ENCODE assay signal across 22 cellular contexts in the genomic region with DNA sequence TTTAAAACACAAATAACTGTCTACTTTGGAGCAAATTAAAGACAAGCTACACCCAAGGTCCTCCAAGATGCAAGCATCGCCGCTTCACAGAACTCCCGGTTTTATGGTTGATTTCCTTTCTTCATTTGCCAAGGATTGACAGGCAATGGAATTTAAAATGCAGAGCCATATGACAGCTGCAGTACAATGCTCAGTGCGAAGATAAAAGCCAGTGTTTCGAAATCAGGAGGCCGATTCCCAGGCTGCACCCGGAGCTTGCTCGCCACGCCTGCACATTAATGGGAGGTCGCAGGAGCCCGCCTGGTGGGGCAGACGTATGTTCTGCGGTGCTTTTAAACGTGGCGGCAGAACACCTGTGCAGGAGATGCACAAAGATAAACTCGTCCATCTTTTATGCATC.
DNase-seq lines count a peak whose midpoint lies in the region; ATAC-seq and TF ChIP-seq lines count a peak whose summit lies in the region.
"Had no signal": no experiment of that assay in that cellular context is flagged by ENCODE, and none has a peak within 500 bp of the region (broad histone marks: within the 10 kb centered on the region; RNA-seq: fewer than 3 reads in every experiment).

No MANE protein-coding gene starts in this region.

- H3K36me3 ChIP-seq in A673 (ENCODE audit: insufficient read depth, low read length, poor library complexity, severe bottlenecking) (no peaks in the 10 kb centered on the region), neural cell (ENCODE audit: insufficient read depth, low read length) (no peaks in the 10 kb centered on the region)
- H3K36me3 ChIP-seq: BLaER1, HAP-1, MG63 had no signal

- H3F3A ChIP-seq in neural cell (ENCODE audit: insufficient read depth, low read length, poor library complexity, severe bottlenecking), result no peaks in the 10 kb centered on the region

- TF ChIP-seq EP300 in neural cell (conservative IDR thresholded peaks at IDR 0.05; ENCODE audit: poor library complexity, severe bottlenecking), result peak; percentile 71

- POLR2A ChIA-PET in A673 (lab: Charles Lee; ENCODE audit: low non-redundant PET), result no interaction called here

- no peaks in the 10 kb centered on the region for H3K36me3 Mint-ChIP-seq in brain
- no peaks in the 10 kb centered on the region for H3K36me3 Mint-ChIP-seq in CD14-positive monocyte

- H3K27ac Mint-ChIP-seq in brain (peak overlapping the region; percentile 51 to 95 (median 91)), CD14-positive monocyte (peak overlapping the region in 1 of 7 donors; percentile 32)
- H3K27ac Mint-ChIP-seq: CD4-positive, alpha-beta T cell; HFFc6 had no signal

- peak overlapping the region; percentile 21 for H3K4me2 ChIP-seq in neural cell (ENCODE audit: low read length)
- H3K4me2 ChIP-seq: BLaER1 had no signal

- H3K27me3 ChIP-seq in A673 (replicated peaks; ENCODE audit: insufficient read depth, low read depth, low read length, poor library complexity) (no peaks in the 10 kb centered on the region), neural cell (ENCODE audit: insufficient read depth, low read depth, low read length) (no peaks in the 10 kb centered on the region)
- H3K27me3 ChIP-seq: BLaER1 had no signal

- no peaks in the 10 kb centered on the region for H3K79me2 ChIP-seq in neural cell (replicated peaks; ENCODE audit: insufficient read depth, low read length)

- intact Hi-C loops in A673 (cut with micrococcal nuclease; ENCODE audit: unreplicated experiment), result no loop called here
- intact Hi-C loops in CD14-positive monocyte (cut with micrococcal nuclease), result no loop called here

- H3K9me3 ChIP-seq in A673 (ENCODE audit: low read depth, low read length, poor library complexity, severe bottlenecking) (no peaks in the 10 kb centered on the region), neural cell (ENCODE audit: low read length) (no peaks in the 10 kb centered on the region)
- H3K9me3 ChIP-seq: BLaER1, HAP-1, MG63 had no signal

- no peaks in the 10 kb centered on the region for H4K20me1 ChIP-seq in neural cell (ENCODE audit: insufficient read depth)
- H4K20me1 ChIP-seq: BLaER1 had no signal

- ATAC-seq in GM21717 (IDR thresholded peaks at IDR 0.05; ENCODE audit: unreplicated experiment), result no peak
- ATAC-seq in HG02798 (IDR thresholded peaks at IDR 0.05; ENCODE audit: poor library complexity, unreplicated experiment), result no peak
- no peak for ATAC-seq in GM19035 (IDR thresholded peaks at IDR 0.05; ENCODE audit: unreplicated experiment)
- ATAC-seq: GM12878, SK-N-SH treated with all-trans-retinoic acid at 6 μM for 48 hours had no signal

- peak overlapping the region; percentile 31 for H3K9ac ChIP-seq in neural cell (ENCODE audit: low read length)
- H3K9ac ChIP-seq: BLaER1 had no signal

- H3K4me3 ChIP-seq in A673 (ENCODE audit: low read depth, low read length, poor library complexity, severe bottlenecking), result no peak overlapping the region
- peak overlapping the region; percentile 26 for H3K4me3 ChIP-seq in neural cell (ENCODE audit: low read length)
- H3K4me3 ChIP-seq: BLaER1, GM12878, HAP-1, MG63 had no signal

- H3K27me3 Mint-ChIP-seq in brain, result peaks cover 3% of the 10 kb centered on the region
- H3K27me3 Mint-ChIP-seq in CD14-positive monocyte (ENCODE audit: low read depth in 3 of 3), result peaks cover 0 to 2% (median 0%) of the 10 kb centered on the region in 3 donors
- H3K27me3 Mint-ChIP-seq: CD4-positive, alpha-beta T cell had no signal

- H3K9me3 Mint-ChIP-seq in brain (peaks cover 0 to 7% (median 2%) of the 10 kb centered on the region in 5 experiments), CD14-positive monocyte (peaks cover 0 to 5% (median 0%) of the 10 kb centered on the region in 7 donors)

- TF ChIP-seq CTCF in A673 (conservative IDR thresholded peaks at IDR 0.05; ENCODE audit: low read depth, low read length), result no peak
- no peak for TF ChIP-seq CTCF in brain (conservative IDR thresholded peaks at IDR 0.05)
- no peak for TF ChIP-seq CTCF in neural cell (IDR thresholded peaks at IDR 0.05; ENCODE audit: poor library complexity, severe bottlenecking)
- TF ChIP-seq CTCF in CD14-positive monocyte (IDR thresholded peaks at IDR 0.05), result no peak

- peaks cover 9% of the 10 kb centered on the region for H3K4me1 ChIP-seq in A673 (ENCODE audit: insufficient read depth, low read length, poor library complexity, severe bottlenecking)
- H3K4me1 ChIP-seq: BLaER1, HAP-1 had no signal

- H2AFZ ChIP-seq in neural cell (ENCODE audit: low read depth, low read length), result no peak overlapping the region

- DNase-seq in A673 (ENCODE audit: low spot score) (peak; percentile 48), NCI-H2171 (lab: John Stamatoyannopoulos, UW) (peak; percentile 86), CD14-positive monocyte (ENCODE audit: low spot score) (no peak)
- DNase-seq: CD4-positive, alpha-beta T cell; COR-L47; DMS53; GOT3; HFFc6; IMR-90; KG1; MG63; NCI-H1105 treated with DMSO at 0.1 percent for 48 hours; NCI-H774 had no signal

- H3K4me1 Mint-ChIP-seq in brain (peaks cover 40% of the 10 kb centered on the region), CD14-positive monocyte (no peaks in the 10 kb centered on the region)

- H3K27ac ChIP-seq in A673 (ENCODE audit: low read depth, low read length, poor library complexity, severe bottlenecking) (no peak overlapping the region), neural cell (ENCODE audit: low read length) (peak overlapping the region; percentile 67)
- H3K27ac ChIP-seq: BLaER1 had no signal

- CTCF ChIA-PET in A673 (lab: Charles Lee), result no interaction called here

- BruUV-seq in A673 (replicated peaks; lab: Mats Ljungman, UMichigan), result no TSS peak

- H3K9me2 ChIP-seq in neural cell (ENCODE audit: insufficient read depth, low read length), result no peaks in the 10 kb centered on the region

- H3K4me3 Mint-ChIP-seq in brain (peak overlapping the region in 4 of 5 experiments; percentile 11 to 59 (median 54)), CD14-positive monocyte (no peak overlapping the region)
- H3K4me3 Mint-ChIP-seq: CD4-positive, alpha-beta T cell; HFFc6 had no signal

- TF ChIP-seq RAD21 in neural cell (conservative IDR thresholded peaks at IDR 0.05), result no peak

TF ChIP-seq in neural cell, 6 proteins besides CTCF, POLR2A, EP300 and RAD21:
- TF ChIP-seq MXI1 (conservative IDR thresholded peaks at IDR 0.05; ENCODE audit: poor library complexity, severe bottlenecking), result no peak
- peak; percentile 32 for TF ChIP-seq SMC3 (conservative IDR thresholded peaks at IDR 0.05; ENCODE audit: poor library complexity)
- peak; percentile 70 for TF ChIP-seq REST (IDR thresholded peaks at IDR 0.05; ENCODE audit: borderline replicate concordance)
- no peak for TF ChIP-seq EZH2 (IDR thresholded peaks at IDR 0.05; ENCODE audit: borderline replicate concordance, insufficient read depth, low read length, poor library complexity, severe bottlenecking)
- TF ChIP-seq TAF1 (IDR thresholded peaks at IDR 0.05; ENCODE audit: low read depth), result no peak
- TF ChIP-seq POLR2AphosphoS5 (IDR thresholded peaks at IDR 0.05), result peak; percentile 15

Comparison
In these comparisons a context has a peak if more than half of its experiments do, and no peak if none do; other contexts are left out.
1. H3K4me3 Mint-ChIP-seq: peak in brain (4 of 5); none in CD14-positive monocyte (0 of 2).